ENCODE assay signal across 16 cellular contexts in genomic region chr6:2890981-2891767, GRCh38. TPM values are rescaled to one million over a fixed set of nuclear protein-coding genes. Genes with fewer than 3 reads are reported as not detected.
DNase-seq lines count a peak whose midpoint lies in the region; ATAC-seq, FAIRE-seq and TF ChIP-seq lines count a peak whose summit lies in the region.
"Had no signal": no experiment of that assay in that cellular context is flagged by ENCODE, and none has a peak within 500 bp of the region (broad histone marks: within the 10 kb centered on the region; RNA-seq: fewer than 3 reads in every experiment).

No MANE protein-coding gene starts in this region.

- H3K14ac ChIP-seq in H1 (ENCODE audit: insufficient read length): no peak overlapping the region

- no peak overlapping the region for H2BK120ac ChIP-seq in H1 (replicated peaks; ENCODE audit: low read depth, low read length)

- CTCF ChIA-PET in H1 (lab: Charles Lee; ENCODE audit: partially characterized antibody): interaction anchor here (1.5 kb wide), 1 partner anchor 13 kb away, joined by 3 read pairs; no protein-coding TSS in a partner anchor

- no peak overlapping the region for H2BK15ac ChIP-seq in H1 (ENCODE audit: low read length)

- POLR2A ChIA-PET in H1 (lab: Charles Lee; ENCODE audit: partially characterized antibody): interaction anchor here (0.9 to 2.4 kb wide), 5 partner anchors 8 to 28 kb away, joined by 3 to 8 read pairs (median 3); no protein-coding TSS in a partner anchor

- intact Hi-C loops in breast epithelium (cut with DNase I; ENCODE audit: low total_unique reads): no loop called here

- H3K79me1 ChIP-seq in H1 (ENCODE audit: low read depth, low read length): no peaks in the 10 kb centered on the region; the same call in 1 of the 2 replicates

- peaks cover 0 to under 1% (median 0%) of the 10 kb centered on the region in 4 experiments; a peak in 2 of 7 replicates for H3K4me1 ChIP-seq in H1 (replicated peaks in 1 of 4; ENCODE audit: control insufficient read depth in 3 of 4, insufficient read depth in 4 of 4, low read length in 3 of 4)
- H3K4me1 ChIP-seq in breast epithelium: no peaks in the 10 kb centered on the region
- H3K4me1 ChIP-seq: ascending aorta, gastroesophageal sphincter, SJSA1 had no signal

- no peaks in the 10 kb centered on the region for H3K27me3 Mint-ChIP-seq in activated T-cell treated with anti-CD3 and anti-CD28 coated beads, Interleukin-2, amount 50 U/mL, for 4 hours (ENCODE audit: low read depth)
- no peaks in the 10 kb centered on the region for H3K27me3 Mint-ChIP-seq in T-helper 2 cell treated with Interferon-gamma antibody and Interleukin-4, amounts not matched to agents 5 μg/mL and 100 μg/mL, for 36 hours (ENCODE audit: low read depth)
- H3K27me3 Mint-ChIP-seq in stimulated activated naive CD8-positive, alpha-beta T cell treated with anti-CD3 and anti-CD28 coated beads, Interleukin-15, amount 100 ng/mL, for 72 hours: no peaks in the 10 kb centered on the region

- H3K4me2 ChIP-seq in H1 (ENCODE audit: insufficient read depth in 1 of 2, low read depth in 2 of 2, low read length in 2 of 2): no peak overlapping the region

- no peak overlapping the region for H3K9ac ChIP-seq in H1 (replicated peaks in 1 of 4; ENCODE audit: extremely low read depth in 1 of 4, low read depth in 3 of 4, low read length in 3 of 4)

- no peak for FAIRE-seq in H1 (lab: Jason Lieb, UNC)
- FAIRE-seq: keratinocyte, small intestine had no signal

- no peak for TF ChIP-seq CTCF in H1 (IDR thresholded peaks at IDR 0.05; ENCODE audit: control extremely low read depth in 1 of 3, insufficient read depth in 1 of 3, low read depth in 1 of 3, low read length in 3 of 3)
- TF ChIP-seq CTCF in breast epithelium (IDR thresholded peaks at IDR 0.05): no peak

- H2AK5ac ChIP-seq in H1 (ENCODE audit: low read depth, low read length): no peak overlapping the region

- peaks cover 57% of the 10 kb centered on the region for H3K36me3 Mint-ChIP-seq in activated T-cell treated with anti-CD3 and anti-CD28 coated beads, Interleukin-2, amount 50 U/mL, for 4 hours (ENCODE audit: insufficient read depth)
- H3K36me3 Mint-ChIP-seq in T-helper 2 cell treated with Interferon-gamma antibody and Interleukin-4, amounts not matched to agents 5 μg/mL and 100 μg/mL, for 36 hours (ENCODE audit: low read depth): peaks cover 64% of the 10 kb centered on the region

- H4K91ac ChIP-seq in H1 (replicated peaks; ENCODE audit: insufficient read length, low read length): no peak overlapping the region

- H4K20me1 ChIP-seq in H1 (replicated peaks in 1 of 2; ENCODE audit: control insufficient read depth in 1 of 2, insufficient read depth in 2 of 2, low read length in 2 of 2): peaks cover 0 to 1% of the 10 kb centered on the region in 2 experiments

- no peak overlapping the region for H2AFZ ChIP-seq in H1 (ENCODE audit: low read length)

- H3K18ac ChIP-seq in H1 (ENCODE audit: extremely low read depth, low read length): no peak overlapping the region

- no peaks in the 10 kb centered on the region; the same call in 1 of the 2 replicates for H3K23me2 ChIP-seq in H1 (ENCODE audit: low read depth, low read length)

- H3K9me3 Mint-ChIP-seq in activated T-cell treated with anti-CD3 and anti-CD28 coated beads, Interleukin-2, amount 50 U/mL, for 4 hours: no peaks in the 10 kb centered on the region
- no peaks in the 10 kb centered on the region for H3K9me3 Mint-ChIP-seq in T-helper 2 cell treated with Interferon-gamma antibody and Interleukin-4, amounts not matched to agents 5 μg/mL and 100 μg/mL, for 36 hours
- H3K9me3 Mint-ChIP-seq in stimulated activated naive CD8-positive, alpha-beta T cell treated with anti-CD3 and anti-CD28 coated beads, Interleukin-15, amount 100 ng/mL, for 72 hours: peaks cover 0 to 2% of the 10 kb centered on the region in 2 donors
- H3K9me3 Mint-ChIP-seq: neural crest cell had no signal

- H3K4me3 Mint-ChIP-seq in activated T-cell treated with anti-CD3 and anti-CD28 coated beads, Interleukin-2, amount 50 U/mL, for 4 hours: peak overlapping the region; percentile 71
- H3K4me3 Mint-ChIP-seq in T-helper 2 cell treated with Interferon-gamma antibody and Interleukin-4, amounts not matched to agents 5 μg/mL and 100 μg/mL, for 36 hours: peak overlapping the region; percentile 39
- H3K4me3 Mint-ChIP-seq in stimulated activated naive CD8-positive, alpha-beta T cell treated with anti-CD3 and anti-CD28 coated beads, Interleukin-15, amount 100 ng/mL, for 72 hours: peak overlapping the region; percentile 65 to 72
- H3K4me3 Mint-ChIP-seq: neural crest cell had no signal

- no peak overlapping the region for H3K4ac ChIP-seq in H1 (replicated peaks; ENCODE audit: insufficient read length, low read depth, low read length)

- peak overlapping the region; percentile 48; the same call in 1 of the 2 replicates for H2BK5ac ChIP-seq in H1 (ENCODE audit: low read depth, low read length)

- ATAC-seq in activated T-cell treated with anti-CD3 and anti-CD28 coated beads, Interleukin-2, amount 50 U/mL, for 4 hours: peak in 1 of 2 donors; percentile 15
- ATAC-seq in stimulated activated naive CD8-positive, alpha-beta T cell treated with anti-CD3 and anti-CD28 coated beads, Interleukin-15, amount 100 ng/mL, for 72 hours: peak; percentile 15
- ATAC-seq in GM21619 (IDR thresholded peaks at IDR 0.05; ENCODE audit: unreplicated experiment): no peak
- ATAC-seq: gastroesophageal sphincter had no signal

- no peak for TF ChIP-seq EP300 in H1 (IDR thresholded peaks at IDR 0.05; ENCODE audit: borderline replicate concordance in 1 of 2, low read depth in 2 of 2, low read length in 2 of 2)

- no peaks in the 10 kb centered on the region for H3K79me2 ChIP-seq in H1 (ENCODE audit: control insufficient read depth in 1 of 2, insufficient read depth in 2 of 2, low read length in 2 of 2)

- no peak overlapping the region for H3K4me3 ChIP-seq in H1 (ENCODE audit: extremely low read depth in 1 of 4, insufficient read depth in 2 of 4, low read depth in 3 of 4, low read length in 4 of 4)
- no peak overlapping the region for H3K4me3 ChIP-seq in breast epithelium
- H3K4me3 ChIP-seq: ascending aorta, gastroesophageal sphincter, SJSA1 had no signal

- H3K27ac ChIP-seq in H1 (ENCODE audit: low read depth, low read length): no peak overlapping the region
- no peak overlapping the region for H3K27ac ChIP-seq in breast epithelium
- H3K27ac ChIP-seq: ascending aorta, gastroesophageal sphincter, SJSA1 had no signal

- TF ChIP-seq POLR2A in H1 (IDR thresholded peaks at IDR 0.05; ENCODE audit: control extremely low read depth in 1 of 2, low read depth in 2 of 2, low read length in 2 of 2) (no peak), breast epithelium (IDR thresholded peaks at IDR 0.05) (no peak)

- H3K56ac ChIP-seq in H1 (replicated peaks; ENCODE audit: insufficient read length, low read depth, low read length): no peak overlapping the region

- H3K36me3 ChIP-seq in H1 (ENCODE audit: control insufficient read depth in 2 of 4, insufficient read depth in 4 of 4, low read length in 3 of 4): peaks cover 10 to 79% (median 32%) of the 10 kb centered on the region in 4 experiments
- H3K36me3 ChIP-seq in breast epithelium: peaks cover 3% of the 10 kb centered on the region

- DNase-seq in activated T-cell treated with anti-CD3 and anti-CD28 coated beads, Interleukin-2, amount 50 U/mL, for 4 hours: no peak
- DNase-seq in activated T-cell treated with anti-CD3 and anti-CD28 coated beads, Interleukin-2, amount 50 U/mL, for 48 hours: no peak
- DNase-seq in T-helper 2 cell treated with Interferon-gamma antibody and Interleukin-4, amounts not matched to agents 5 μg/mL and 100 μg/mL, for 36 hours (ENCODE audit: low spot score): no peak
- DNase-seq in H1 (ENCODE audit: low read depth in 1 of 2, low spot score in 2 of 2): no peak
- no peak for DNase-seq in stimulated activated naive CD8-positive, alpha-beta T cell treated with anti-CD3 and anti-CD28 coated beads, Interleukin-15, amount 100 ng/mL, for 72 hours
- no peak for DNase-seq in breast epithelium (ENCODE audit: low spot score in 2 of 2)
- no peak for DNase-seq in NCI-H2107 (lab: John Stamatoyannopoulos, UW)
- DNase-seq: NCI-H1092, NCI-H524 treated with DMSO at 0.1 percent for 48 hours, small intestine had no signal

- H3K23ac ChIP-seq in H1 (ENCODE audit: insufficient read length): no peak overlapping the region

- H4K8ac ChIP-seq in H1 (ENCODE audit: extremely low read depth, insufficient read depth, low read length): peak overlapping the region; percentile 14; the same call in 1 of the 2 replicates

- H2BK12ac ChIP-seq in H1 (ENCODE audit: low read depth, low read length): no peak overlapping the region

- H3K27me3 ChIP-seq in H1 (replicated peaks in 1 of 4; ENCODE audit: control insufficient read depth in 3 of 4, extremely low read depth in 1 of 4, insufficient read depth in 3 of 4, low read length in 3 of 4) (no peaks in the 10 kb centered on the region), breast epithelium (no peaks in the 10 kb centered on the region)
- H3K27me3 ChIP-seq: ascending aorta, gastroesophageal sphincter, SJSA1 had no signal

- TF ChIP-seq RAD21 in H1 (IDR thresholded peaks at IDR 0.05 in 1 of 2, conservative IDR thresholded peaks at IDR 0.05 in 1 of 2; ENCODE audit: low read depth in 2 of 2, low read length in 2 of 2): no peak

- WGBS in H1 (ENCODE audit: extremely low coverage in 1 of 2, insufficient coverage in 1 of 2, insufficient read length in 1 of 2, insufficient replicate concordance in 2 of 2, low coverage in 1 of 2, low lambda C conversion rate in 2 of 2, missing lambda C conversion rate in 1 of 2), 2 experiments: 95% methylated on average over 14 of the region's 14 CpGs; no CpG with 5 or more reads in 1 of the 2 experiments

- H4K5ac ChIP-seq in H1 (ENCODE audit: insufficient read length, low read depth, low read length): no peak overlapping the region

- peak overlapping the region; percentile 23 for H3K27ac Mint-ChIP-seq in T-helper 2 cell treated with Interferon-gamma antibody and Interleukin-4, amounts not matched to agents 5 μg/mL and 100 μg/mL, for 36 hours
- peak overlapping the region in 1 of 2 donors; percentile 46 for H3K27ac Mint-ChIP-seq in stimulated activated naive CD8-positive, alpha-beta T cell treated with anti-CD3 and anti-CD28 coated beads, Interleukin-15, amount 100 ng/mL, for 72 hours

- H3K9me3 ChIP-seq in H1 (ENCODE audit: insufficient read depth in 2 of 2, low read depth in 1 of 2, low read length in 1 of 2) (no peaks in the 10 kb centered on the region), breast epithelium (no peaks in the 10 kb centered on the region)
- H3K9me3 ChIP-seq: ascending aorta, gastroesophageal sphincter, SJSA1 had no signal

- H2BK20ac ChIP-seq in H1 (ENCODE audit: low read length): no peak overlapping the region

- peaks cover 48% of the 10 kb centered on the region for H3K4me1 Mint-ChIP-seq in activated T-cell treated with anti-CD3 and anti-CD28 coated beads, Interleukin-2, amount 50 U/mL, for 4 hours (ENCODE audit: low read depth)
- H3K4me1 Mint-ChIP-seq in T-helper 2 cell treated with Interferon-gamma antibody and Interleukin-4, amounts not matched to agents 5 μg/mL and 100 μg/mL, for 36 hours (ENCODE audit: low read depth): peaks cover 6% of the 10 kb centered on the region
- peaks cover 53% of the 10 kb centered on the region for H3K4me1 Mint-ChIP-seq in stimulated activated naive CD8-positive, alpha-beta T cell treated with anti-CD3 and anti-CD28 coated beads, Interleukin-15, amount 100 ng/mL, for 72 hours

RNA-seq across cellular contexts. Expression of gene SERPINB9, which starts 11.9 kb away (rescaled TPM):
- 10 to 100 TPM; 41.0 to 48.0 (median 42.4) TPM for total RNA-seq in activated T-cell treated with anti-CD3 and anti-CD28 coated beads, Interleukin-2, amount 50 U/mL, for 4 hours
- 63.5 and 66.8 TPM in 2 replicates for total RNA-seq in H1 (2021; fragmentation: NEBNext Ultra II Directional; extraction: Animal tissue kit (Norgen Biotek cat#: 25700))
- polyA plus RNA-seq in H1 (2011; rRNA removed): 53.5 and 93.8 TPM in 2 replicates
- polyA plus RNA-seq in H1 (2011; cell fraction: cytosol; rRNA removed): 58.9 TPM
- polyA plus RNA-seq in H1 (2011; cell fraction: nucleus; rRNA removed): 23.5 TPM
- 56.9 to 68.1 TPM (median 58.4 TPM) in 4 replicates for polyA plus RNA-seq in H1 (2012, experiment 1 of 2)
- 26.8 TPM for polyA plus RNA-seq in H1 (2012, experiment 2 of 2)
- 31.2 TPM for polyA plus RNA-seq in H1 (2013, experiment 1 of 2)
- 29.8 TPM for polyA plus RNA-seq in H1 (2013, experiment 2 of 2)
- 100 and 149 TPM in 2 replicates for polyA minus RNA-seq in H1 (2011; rRNA and poly(A)+ RNA removed)
- polyA minus RNA-seq in H1 (2011; cell fraction: cytosol; rRNA and poly(A)+ RNA removed): 53.1 TPM
- 25.0 TPM for polyA minus RNA-seq in H1 (2011; cell fraction: nucleus; rRNA and poly(A)+ RNA removed)
- total RNA-seq in breast epithelium: 10 to 100 TPM in 2 of 3 donors, 1 to 10 TPM in 1; 8.0 to 12.8 (median 10.8) TPM

RNA-seq across cellular contexts. Expression of gene SERPINB1, which starts 49.5 kb away (rescaled TPM):
- total RNA-seq in activated T-cell treated with anti-CD3 and anti-CD28 coated beads, Interleukin-2, amount 50 U/mL, for 4 hours: 10 to 100 TPM; 16.7 to 19.3 (median 18.0) TPM
- total RNA-seq in H1 (2021; fragmentation: NEBNext Ultra II Directional; extraction: Animal tissue kit (Norgen Biotek cat#: 25700)): 17.3 and 20.0 TPM in 2 replicates
- 6.1 and 8.1 TPM in 2 replicates for polyA plus RNA-seq in H1 (2011; rRNA removed)
- 10.5 TPM for polyA plus RNA-seq in H1 (2011; cell fraction: cytosol; rRNA removed)
- 6.2 TPM for polyA plus RNA-seq in H1 (2011; cell fraction: nucleus; rRNA removed)
- 10.7 to 16.0 TPM (median 12.9 TPM) in 4 replicates for polyA plus RNA-seq in H1 (2012, experiment 1 of 2)
- polyA plus RNA-seq in H1 (2012, experiment 2 of 2): 4.4 TPM
- 11.4 TPM for polyA plus RNA-seq in H1 (2013, experiment 1 of 2)
- polyA plus RNA-seq in H1 (2013, experiment 2 of 2): 11.6 TPM
- polyA minus RNA-seq in H1 (2011; rRNA and poly(A)+ RNA removed): 6.2 and 8.8 TPM in 2 replicates
- 8.2 TPM for polyA minus RNA-seq in H1 (2011; cell fraction: cytosol; rRNA and poly(A)+ RNA removed)
- polyA minus RNA-seq in H1 (2011; cell fraction: nucleus; rRNA and poly(A)+ RNA removed): 8.8 TPM
- 10 to 100 TPM; 35.1 to 53.6 (median 51.8) TPM for total RNA-seq in breast epithelium
